ENCODE assay signal across 8 cellular contexts in genomic region chr4:40749717-40750460, GRCh38. TPM values are rescaled to one million over a fixed set of nuclear protein-coding genes. Genes with fewer than 3 reads are reported as not detected.
DNase-seq lines count a peak whose midpoint lies in the region; ATAC-seq and TF ChIP-seq lines count a peak whose summit lies in the region.

A gene with protein sequence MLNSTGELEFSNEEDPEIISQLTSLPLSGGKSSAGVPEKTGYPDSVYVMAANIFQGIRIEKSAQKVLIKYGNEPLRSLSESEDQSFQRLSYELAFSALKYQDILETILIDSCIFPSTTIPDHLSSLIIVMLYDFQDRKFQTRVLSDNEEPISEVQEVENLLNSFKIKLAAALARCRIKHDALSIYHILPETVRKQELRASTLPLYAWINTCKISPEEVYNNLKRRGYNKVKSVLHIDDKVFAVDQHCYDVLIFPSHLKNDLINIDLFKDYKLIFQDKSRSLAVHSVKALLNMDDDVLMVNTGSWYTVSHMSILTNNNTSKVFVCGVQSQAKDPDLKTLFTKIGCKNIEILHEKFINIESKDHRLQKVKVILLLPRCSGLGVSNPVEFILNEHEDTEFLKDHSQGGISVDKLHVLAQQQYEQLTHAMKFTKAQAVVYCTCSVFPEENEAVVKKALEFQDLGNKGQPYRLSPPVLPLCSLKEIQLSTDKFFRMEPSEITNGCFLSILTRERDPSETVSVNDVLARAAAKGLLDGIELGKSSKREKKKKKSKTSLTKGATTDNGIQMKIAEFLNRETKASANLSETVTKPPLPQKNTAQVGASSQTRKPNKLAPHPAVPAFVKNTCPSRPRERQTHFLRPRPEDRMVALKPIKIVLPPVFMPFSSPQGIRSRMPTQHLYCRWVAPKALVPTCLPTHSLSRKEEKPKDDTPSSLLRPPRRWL (plus strand): TSS chr4:40749955. CDS start chr4:40750694, 739 bp downstream.

- peaks cover 9% of the 10 kb centered on the region for H3K4me1 Mint-ChIP-seq in activated CD8-positive, alpha-beta T cell treated with anti-CD3 and anti-CD28 coated beads, Interleukin-2, amount 10 ng/mL, durations not matched to agents 7 days and 5 days (ENCODE audit: low read depth)
- peaks cover 12% of the 10 kb centered on the region for H3K4me1 Mint-ChIP-seq in neural crest cell

- H3K36me3 Mint-ChIP-seq in activated CD8-positive, alpha-beta T cell treated with anti-CD3 and anti-CD28 coated beads, Interleukin-2, amount 10 ng/mL, durations not matched to agents 7 days and 5 days (ENCODE audit: low read depth): no peaks in the 10 kb centered on the region
- H3K36me3 Mint-ChIP-seq in neural crest cell (ENCODE audit: low read depth): peaks cover 6% of the 10 kb centered on the region

- H3K27me3 Mint-ChIP-seq in activated CD8-positive, alpha-beta T cell treated with anti-CD3 and anti-CD28 coated beads, Interleukin-2, amount 10 ng/mL, durations not matched to agents 7 days and 5 days (ENCODE audit: low read depth): peaks cover 40% of the 10 kb centered on the region
- peaks cover 24% of the 10 kb centered on the region for H3K27me3 Mint-ChIP-seq in neural crest cell (ENCODE audit: low read depth)

- DNase-seq in A673 (ENCODE audit: low spot score) (peak; percentile 39), NCI-H128 (lab: John Stamatoyannopoulos, UW; ENCODE audit: unreplicated experiment) (peak; percentile 69), foreskin fibroblast (peak in 1 of 2 donors; percentile 24), neural crest cell (ENCODE audit: low read depth, low spot score) (peak; percentile 63), superior temporal gyrus (ENCODE audit: extremely low spot score) (no peak)
- peak; percentile 37 for DNase-seq in activated CD8-positive, alpha-beta T cell treated with anti-CD3 and anti-CD28 coated beads, Interleukin-2, amount 10 ng/mL, durations not matched to agents 7 days and 5 days

- no peaks in the 10 kb centered on the region for H3K4me1 ChIP-seq in A673 (ENCODE audit: insufficient read depth, low read length, poor library complexity, severe bottlenecking)

- ATAC-seq in GM18868 (IDR thresholded peaks at IDR 0.05; ENCODE audit: unreplicated experiment) (peak; percentile 51), GM18519 (IDR thresholded peaks at IDR 0.05; ENCODE audit: low FRiP score, unreplicated experiment) (no peak)
- peak; percentile 81 for ATAC-seq in activated CD8-positive, alpha-beta T cell treated with anti-CD3 and anti-CD28 coated beads, Interleukin-2, amount 10 ng/mL, durations not matched to agents 7 days and 5 days

- H3K27ac Mint-ChIP-seq in activated CD8-positive, alpha-beta T cell treated with anti-CD3 and anti-CD28 coated beads, Interleukin-2, amount 10 ng/mL, durations not matched to agents 7 days and 5 days: no peak within 1 kb of the TSS
- H3K27ac Mint-ChIP-seq in neural crest cell (ENCODE audit: unreplicated experiment): peak within 1 kb of the TSS; percentile 72

- CTCF ChIA-PET in A673 (lab: Charles Lee): interaction anchor here (0.5 kb wide), 1 partner anchor 243 kb away, joined by 12 read pairs; no protein-coding TSS in a partner anchor
- CTCF ChIA-PET in activated CD8-positive, alpha-beta T cell treated with anti-CD3 and anti-CD28 coated beads, Interleukin-2, amount 10 ng/mL, durations not matched to agents 7 days and 5 days (lab: Charles Lee): no interaction called here

- no TSS peak for BruUV-seq in A673 (replicated peaks; lab: Mats Ljungman, UMichigan)

- H3K36me3 ChIP-seq in A673 (ENCODE audit: insufficient read depth, low read length, poor library complexity, severe bottlenecking): no peaks in the 10 kb centered on the region

- POLR2A ChIA-PET in A673 (lab: Charles Lee; ENCODE audit: low non-redundant PET): no interaction called here
- POLR2A ChIA-PET in activated CD8-positive, alpha-beta T cell treated with anti-CD3 and anti-CD28 coated beads, Interleukin-2, amount 10 ng/mL, durations not matched to agents 7 days and 5 days (lab: Charles Lee): no interaction called here

- no peaks in the 10 kb centered on the region for H3K9me3 ChIP-seq in A673 (ENCODE audit: low read depth, low read length, poor library complexity, severe bottlenecking)

- intact Hi-C loops in A673 (cut with micrococcal nuclease; ENCODE audit: unreplicated experiment): no loop called here

- H3K27me3 ChIP-seq in A673 (replicated peaks; ENCODE audit: insufficient read depth, low read depth, low read length, poor library complexity): peaks cover 4% of the 10 kb centered on the region

- H3K27ac ChIP-seq in A673 (ENCODE audit: low read depth, low read length, poor library complexity, severe bottlenecking): no peak within 1 kb of the TSS

- peak within 1 kb of the TSS; percentile 62 for H3K4me3 Mint-ChIP-seq in activated CD8-positive, alpha-beta T cell treated with anti-CD3 and anti-CD28 coated beads, Interleukin-2, amount 10 ng/mL, durations not matched to agents 7 days and 5 days
- H3K4me3 Mint-ChIP-seq in neural crest cell: peak within 1 kb of the TSS; percentile 83

- H3K9me3 Mint-ChIP-seq in activated CD8-positive, alpha-beta T cell treated with anti-CD3 and anti-CD28 coated beads, Interleukin-2, amount 10 ng/mL, durations not matched to agents 7 days and 5 days (ENCODE audit: insufficient read depth): peaks cover 3% of the 10 kb centered on the region
- peaks cover 2% of the 10 kb centered on the region for H3K9me3 Mint-ChIP-seq in neural crest cell

- peak within 1 kb of the TSS; percentile 56 for H3K4me3 ChIP-seq in A673 (ENCODE audit: low read depth, low read length, poor library complexity, severe bottlenecking)
- peak within 1 kb of the TSS; percentile 42 to 46 for H3K4me3 ChIP-seq in foreskin fibroblast (ENCODE audit: low read depth in 1 of 2, low read length in 2 of 2)

- TF ChIP-seq CTCF in A673 (conservative IDR thresholded peaks at IDR 0.05; ENCODE audit: low read depth, low read length) (no peak), foreskin fibroblast (IDR thresholded peaks at IDR 0.05; ENCODE audit: low read depth, low read length) (no peak), neural crest cell (conservative IDR thresholded peaks at IDR 0.05) (no peak)

RNA-seq across cellular contexts. Expression of the gene that starts here (rescaled TPM):
- total RNA-seq in A673 (2021) (0.90 and 1.1 TPM in 2 replicates), neural crest cell (4.4 and 4.7 TPM in 2 replicates)
- under 1 TPM in 1 of 2 experiments, not detected in 1; 0.10 TPM for total RNA-seq in activated CD8-positive, alpha-beta T cell treated with anti-CD3 and anti-CD28 coated beads, Interleukin-2, amount 10 ng/mL, durations not matched to agents 7 days and 5 days

Comparison
In these comparisons a context has a peak if more than half of its experiments do, and no peak if none do; other contexts are left out.
1. Peak in DNase-seq and ATAC-seq in activated CD8-positive, alpha-beta T cell treated with anti-CD3 and anti-CD28 coated beads, Interleukin-2, amount 10 ng/mL, durations not matched to agents 7 days and 5 days; RNA of the gene not detected or under 1 TPM.